In the genomic region with DNA sequence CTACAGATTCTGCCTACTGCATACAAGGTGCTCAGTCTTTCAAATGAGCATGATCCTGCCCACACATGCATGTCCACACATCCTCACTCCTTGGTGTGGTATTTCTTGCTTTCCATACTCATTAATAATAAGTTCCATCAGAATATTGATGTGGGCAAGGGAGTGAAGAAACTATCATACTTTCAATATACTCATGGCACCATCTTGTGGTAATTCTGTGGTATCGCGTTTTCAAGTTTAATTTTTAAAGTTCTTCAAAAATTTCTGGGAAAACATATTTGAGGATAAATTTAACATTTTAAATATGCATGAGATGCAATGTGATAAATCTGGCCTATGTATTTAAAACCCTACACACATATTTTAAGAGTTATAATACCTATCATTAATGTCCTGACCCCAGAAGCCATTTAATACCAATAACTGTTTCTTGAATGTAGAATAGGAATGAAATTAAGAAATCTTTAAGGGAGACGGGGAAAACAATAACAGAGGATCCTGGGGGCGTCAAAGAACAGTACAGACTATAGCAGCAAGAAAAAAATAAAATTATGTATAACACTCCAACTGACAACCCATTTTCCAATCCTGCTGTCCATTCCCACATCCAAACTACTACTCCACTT, we compare ENCODE assay signal across 8 cellular contexts.
DNase-seq lines count a peak whose midpoint lies in the region; ATAC-seq, FAIRE-seq and TF ChIP-seq lines count a peak whose summit lies in the region.

No MANE protein-coding gene starts in this region.

- no peaks in the 10 kb centered on the region for H3K79me2 ChIP-seq in GM23248 (ENCODE audit: insufficient read depth)

- H3K9me3 Mint-ChIP-seq in nephron progenitor cell, result peaks cover 9% of the 10 kb centered on the region
- no peaks in the 10 kb centered on the region for H3K9me3 Mint-ChIP-seq in activated T-helper 2 cell treated with anti-CD3 and anti-CD28 coated beads, Interferon-gamma antibody, Interleukin-2, Interleukin-4, amounts not matched to agents 10 μg/mL and 5 μg/mL and 100 μg/mL, durations not matched to agents 14 hours and 24 hours and 36 hours

- POLR2A ChIA-PET in BJ (lab: Charles Lee), result no interaction called here

- H3K4me3 Mint-ChIP-seq in nephron progenitor cell, result no peak overlapping the region
- H3K4me3 Mint-ChIP-seq in activated T-helper 2 cell treated with anti-CD3 and anti-CD28 coated beads, Interferon-gamma antibody, Interleukin-2, Interleukin-4, amounts not matched to agents 10 μg/mL and 5 μg/mL and 100 μg/mL, durations not matched to agents 14 hours and 24 hours and 36 hours (ENCODE audit: low read depth), result no peak overlapping the region

- H3K9ac ChIP-seq in GM23248, result no peak overlapping the region

- no peak for ATAC-seq in left colon

- in situ Hi-C loops in GM23248 (cut with MboI), result no loop called here

- peaks cover 11% of the 10 kb centered on the region for H3K4me1 Mint-ChIP-seq in nephron progenitor cell
- H3K4me1 Mint-ChIP-seq in activated T-helper 2 cell treated with anti-CD3 and anti-CD28 coated beads, Interferon-gamma antibody, Interleukin-2, Interleukin-4, amounts not matched to agents 10 μg/mL and 5 μg/mL and 100 μg/mL, durations not matched to agents 14 hours and 24 hours and 36 hours (ENCODE audit: low read depth), result no peaks in the 10 kb centered on the region

- peak; percentile 52 for TF ChIP-seq CTCF in BJ (IDR thresholded peaks at IDR 0.05; ENCODE audit: insufficient read depth, low read depth, low read length)
- TF ChIP-seq CTCF in nephron progenitor cell (IDR thresholded peaks at IDR 0.05), result peak; percentile 63

- peak; percentile 84 for FAIRE-seq in colon (lab: Jason Lieb, UNC)

- no peak overlapping the region for H3K27ac Mint-ChIP-seq in nephron progenitor cell
- no peak overlapping the region for H3K27ac Mint-ChIP-seq in activated T-helper 2 cell treated with anti-CD3 and anti-CD28 coated beads, Interferon-gamma antibody, Interleukin-2, Interleukin-4, amounts not matched to agents 10 μg/mL and 5 μg/mL and 100 μg/mL, durations not matched to agents 14 hours and 24 hours and 36 hours

- peaks cover under 1% of the 10 kb centered on the region for H3K27me3 Mint-ChIP-seq in nephron progenitor cell (ENCODE audit: low read depth, poor library complexity)
- H3K27me3 Mint-ChIP-seq in activated T-helper 2 cell treated with anti-CD3 and anti-CD28 coated beads, Interferon-gamma antibody, Interleukin-2, Interleukin-4, amounts not matched to agents 10 μg/mL and 5 μg/mL and 100 μg/mL, durations not matched to agents 14 hours and 24 hours and 36 hours (ENCODE audit: low read depth), result peaks cover 2% of the 10 kb centered on the region

- H3K4me2 ChIP-seq in GM23248 (ENCODE audit: unreplicated experiment), result no peak overlapping the region

- no peaks in the 10 kb centered on the region for H3K36me3 ChIP-seq in BJ (ENCODE audit: control insufficient read depth, insufficient read depth, low read length)
- no peaks in the 10 kb centered on the region for H3K36me3 ChIP-seq in GM23248 (ENCODE audit: low read depth)

- no peaks in the 10 kb centered on the region; the same call in 1 of the 2 replicates for H3F3A ChIP-seq in GM23248 (ENCODE audit: insufficient read depth)

- H3K9me2 ChIP-seq in GM23248 (ENCODE audit: insufficient read depth), result no peaks in the 10 kb centered on the region

- H4K20me1 ChIP-seq in GM23248 (ENCODE audit: insufficient read depth), result no peaks in the 10 kb centered on the region

- 22 to 26% methylated on average over 4 of the region's 4 CpGs for WGBS in GM23248 (ENCODE audit: low coverage in 1 of 2, low lambda C conversion rate in 2 of 2, missing lambda C conversion rate in 2 of 2), 2 experiments

- CTCF ChIA-PET in BJ (lab: Yijun Ruan, JAX), result interaction anchor here (0.7 to 2.0 kb wide), 5 partner anchors 13 to 340 kb away, joined by 3 to 11 read pairs (median 4); no protein-coding TSS in a partner anchor

- no peaks in the 10 kb centered on the region for H3K9me3 ChIP-seq in GM23248 (ENCODE audit: low read depth)

- no peak overlapping the region for H3K27ac ChIP-seq in GM23248

- peaks cover 9% of the 10 kb centered on the region for H3K4me1 ChIP-seq in GM23248 (ENCODE audit: insufficient read depth)

- intact Hi-C loops in activated T-helper 2 cell treated with anti-CD3 and anti-CD28 coated beads, Interferon-gamma antibody, Interleukin-2, Interleukin-4, amounts not matched to agents 10 μg/mL and 5 μg/mL and 100 μg/mL, durations not matched to agents 14 hours and 24 hours and 36 hours (cut with micrococcal nuclease), result loop anchor here (2.0 to 5.0 kb wide), 2 partner anchors 340 to 534 kb away; no protein-coding TSS in a partner anchor
- intact Hi-C loops in left colon (cut with DNase I, micrococcal nuclease), result loop anchor here in 1 of 2 donors (5.0 kb wide), 2 partner anchors 329 to 534 kb away; no protein-coding TSS in a partner anchor

- H3K36me3 Mint-ChIP-seq in nephron progenitor cell (ENCODE audit: low read depth), result no peaks in the 10 kb centered on the region
- H3K36me3 Mint-ChIP-seq in activated T-helper 2 cell treated with anti-CD3 and anti-CD28 coated beads, Interferon-gamma antibody, Interleukin-2, Interleukin-4, amounts not matched to agents 10 μg/mL and 5 μg/mL and 100 μg/mL, durations not matched to agents 14 hours and 24 hours and 36 hours (ENCODE audit: low read depth), result no peaks in the 10 kb centered on the region

- H3K27me3 ChIP-seq in BJ (ENCODE audit: control insufficient read depth, insufficient read depth, low read length) (no peaks in the 10 kb centered on the region), GM23248 (replicated peaks; ENCODE audit: insufficient read depth) (no peaks in the 10 kb centered on the region)

- H2AFZ ChIP-seq in GM23248, result no peak overlapping the region

- no peak overlapping the region for H3K4me3 ChIP-seq in BJ (ENCODE audit: low read depth, low read length)
- H3K4me3 ChIP-seq in GM23248, result no peak overlapping the region

- DNase-seq in BJ (ENCODE audit: low read depth) (no peak), GM23248 (peak; percentile 57), NCI-H460 (ENCODE audit: extremely low read depth, low read depth) (peak; percentile 15), nephron progenitor cell (no peak), left colon (no peak)
- DNase-seq in activated T-helper 2 cell treated with anti-CD3 and anti-CD28 coated beads, Interferon-gamma antibody, Interleukin-2, Interleukin-4, amounts not matched to agents 10 μg/mL and 5 μg/mL and 100 μg/mL, durations not matched to agents 14 hours and 24 hours and 36 hours (ENCODE audit: low spot score), result no peak
- DNase-seq in stimulated activated CD4-positive, alpha-beta T cell treated with anti-CD3 and anti-CD28 coated beads, Interleukin-4, amount 100 ng/mL, for 24 hours, result no peak

Comparison
In these comparisons a context has a peak if more than half of its experiments do, and no peak if none do; other contexts are left out.
1. DNase-seq: peak in GM23248 (single experiment) and NCI-H460 (single experiment); none in BJ (single experiment), nephron progenitor cell (single experiment), activated T-helper 2 cell treated with anti-CD3 and anti-CD28 coated beads, Interferon-gamma antibody, Interleukin-2, Interleukin-4, amounts not matched to agents 10 μg/mL and 5 μg/mL and 100 μg/mL, durations not matched to agents 14 hours and 24 hours and 36 hours (single experiment), stimulated activated CD4-positive, alpha-beta T cell treated with anti-CD3 and anti-CD28 coated beads, Interleukin-4, amount 100 ng/mL, for 24 hours (single experiment) and left colon (0 of 2).